29 cellular contexts compared by ENCODE assay signal in the genomic region with DNA sequence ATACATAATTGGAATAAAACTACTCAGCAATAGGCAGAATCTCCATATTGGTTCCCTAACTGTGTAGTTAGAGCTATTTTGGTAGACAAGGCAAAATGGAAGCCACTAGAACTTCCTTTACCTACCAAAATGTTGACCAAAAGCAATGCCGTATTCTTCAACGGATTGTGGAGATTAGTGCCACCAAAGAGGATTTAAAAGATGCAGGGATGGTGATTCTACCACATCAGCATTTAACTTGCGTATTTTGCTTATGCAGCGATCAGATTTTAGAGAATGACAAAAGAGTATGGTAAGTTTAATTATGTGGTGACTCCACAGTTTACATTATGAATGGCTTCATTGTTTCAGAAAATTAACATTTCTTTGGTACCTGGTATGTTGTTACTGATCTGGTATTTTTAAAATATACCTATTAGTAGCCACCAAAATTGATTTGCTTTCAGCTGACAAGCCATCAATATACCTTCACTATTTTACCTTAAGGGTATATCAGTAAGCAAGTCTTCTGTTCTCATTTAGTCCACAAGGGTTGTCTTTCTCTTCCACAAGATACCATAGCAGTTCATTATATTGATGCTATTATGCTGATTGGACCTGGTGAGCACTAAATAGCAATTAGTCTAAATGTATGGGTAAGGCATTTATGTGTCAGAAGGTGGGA.
"Had no signal": no experiment of that assay in that cellular context is flagged by ENCODE, and none has a peak within 500 bp of the region (broad histone marks: within the 10 kb centered on the region; RNA-seq: fewer than 3 reads in every experiment).

No MANE protein-coding gene starts in this region.

- H3K27ac ChIP-seq: lower lobe of right lung, pancreas, prostate gland, sigmoid colon, spleen, stomach, testis, thyroid gland, transverse colon, upper lobe of left lung, vagina had no signal

- H3K9me3 ChIP-seq: lower lobe of right lung, pancreas, prostate gland, sigmoid colon, stomach, testis, thyroid gland, transverse colon, upper lobe of left lung, vagina had no signal

- ATAC-seq: left cardiac atrium; left lobe of liver; left ventricle myocardium superior; lower lobe of right lung; naive thymus-derived CD8-positive, alpha-beta T cell; pancreas; right cardiac atrium; stimulated activated naive B cell treated with anti-CD40 and anti-IgM and Interleukin-4, amounts not matched to agents 10 μg/mL and 1 μg/mL and 100 μg/mL, for 72 hours; stimulated activated naive CD8-positive, alpha-beta T cell treated with anti-CD3 and anti-CD28 coated beads, Interleukin-15, Interleukin-2, amounts not matched to agents 100 U/mL and 50 U/mL, for 24 hours had no signal

- H3K4me3 ChIP-seq: lower lobe of right lung, pancreas, prostate gland, sigmoid colon, spleen, stomach, testis, thyroid gland, transverse colon, upper lobe of left lung, vagina had no signal

- H3K27me3 ChIP-seq: pancreas, sigmoid colon, spleen, stomach, testis, thyroid gland, transverse colon, upper lobe of left lung, vagina had no signal

- H3K4me1 ChIP-seq: lower lobe of right lung, pancreas, prostate gland, sigmoid colon, spleen, stomach, testis, thyroid gland, transverse colon, upper lobe of left lung, vagina had no signal

- DNase-seq: hypothalamus; kidney glomerular epithelial cell; left cardiac atrium; left ventricle myocardium superior; lower lobe of right lung; mammary epithelial cell; mesenchymal stem cell; naive thymus-derived CD8-positive, alpha-beta T cell; nucleus accumbens; pancreas; posterior cingulate gyrus; retina; right cardiac atrium; sigmoid colon; small intestine; spleen; stimulated activated CD4-positive, alpha-beta T cell treated with anti-CD3 and anti-CD28 coated beads, Interleukin-2, amount 100 ng/mL, for 48 hours; stimulated activated CD4-positive, alpha-beta T cell treated with anti-CD3 and anti-CD28 coated beads, Interleukin-4, amount 100 ng/mL, for 4 hours; stimulated activated naive B cell treated with anti-CD40 and anti-IgM and Interleukin-4, amounts not matched to agents 10 μg/mL and 1 μg/mL and 100 μg/mL, for 72 hours; stimulated activated naive CD8-positive, alpha-beta T cell treated with anti-CD3 and anti-CD28 coated beads, Interleukin-15, Interleukin-2, amounts not matched to agents 100 U/mL and 50 U/mL, for 24 hours; stomach; testis; thyroid gland; transverse colon; upper lobe of left lung had no signal

- H3K36me3 ChIP-seq: lower lobe of right lung, pancreas, prostate gland, sigmoid colon, spleen, stomach, thyroid gland, transverse colon, upper lobe of left lung, vagina had no signal

- FAIRE-seq: keratinocyte, pancreas, small intestine had no signal
